Comparison of ENCODE assay signal across 8 cellular contexts in the genomic region with DNA sequence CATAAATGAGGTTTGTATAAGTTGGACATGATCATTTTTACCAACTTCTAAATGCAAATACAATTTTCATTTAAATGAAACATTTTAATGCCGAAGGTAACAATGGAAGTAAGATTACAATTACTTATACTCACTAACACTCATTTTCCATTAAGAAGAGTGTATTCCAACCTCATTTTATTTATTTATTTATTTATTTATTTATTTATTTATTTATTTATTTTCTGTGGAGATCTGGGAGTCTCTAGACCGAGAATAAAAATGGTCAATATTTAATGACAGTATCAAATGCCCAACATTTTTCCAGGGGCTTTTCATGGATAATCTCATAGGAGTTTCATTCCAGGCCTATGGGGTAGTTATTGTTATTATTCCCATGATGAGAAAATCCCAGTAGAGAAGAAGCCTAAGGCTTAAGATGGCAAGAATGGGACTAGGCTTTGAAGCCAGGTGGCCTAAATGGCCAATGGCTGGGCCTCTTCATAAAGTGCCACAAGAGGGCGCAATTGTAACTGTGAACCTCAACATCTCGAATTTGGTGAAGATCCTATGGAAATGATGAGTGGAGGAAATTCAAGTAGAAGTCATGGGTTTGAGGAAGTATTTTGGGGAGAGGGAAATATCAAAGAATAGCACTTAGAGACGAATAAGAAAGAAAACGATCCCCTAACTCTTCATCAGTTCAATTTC. TPM values are rescaled to one million over a fixed set of nuclear protein-coding genes. Genes with fewer than 3 reads are reported as not detected.
A peak's percentile ranks its signal among the peaks of the same experiment; 100 is the strongest.
DNase-seq lines count a peak whose midpoint lies in the region; ATAC-seq and TF ChIP-seq lines count a peak whose summit lies in the region.

No MANE protein-coding gene starts in this region.

- TF ChIP-seq CTCF in right atrium auricular region (IDR thresholded peaks at IDR 0.05) (peak; percentile 30 to 60), PC-3 (conservative IDR thresholded peaks at IDR 0.05; ENCODE audit: low read depth, low read length) (peak; percentile 95), fibroblast of lung (conservative IDR thresholded peaks at IDR 0.05 in 1 of 2, IDR thresholded peaks at IDR 0.05 in 1 of 2; ENCODE audit: low read depth in 1 of 2, low read length in 2 of 2) (peak; percentile 56 to 76)

- ATAC-seq in Right ventricle myocardium inferior (no peak), HG02678 (IDR thresholded peaks at IDR 0.05; ENCODE audit: unreplicated experiment) (peak; percentile 72), PC-3 (peak; percentile 84)

- H3K4me3 ChIP-seq in right atrium auricular region = no peak overlapping the region
- no peak overlapping the region for H3K4me3 ChIP-seq in PC-3 (ENCODE audit: low read length)
- H3K4me3 ChIP-seq in fibroblast of lung (replicated peaks in 1 of 4; ENCODE audit: control extremely low read depth in 1 of 4, insufficient read depth in 1 of 4, low read depth in 3 of 4, low read length in 4 of 4) = no peak overlapping the region

- H4K20me1 ChIP-seq in PC-3 (ENCODE audit: low read length) = no peaks in the 10 kb centered on the region
- H4K20me1 ChIP-seq in fibroblast of lung (ENCODE audit: control insufficient read depth, extremely low read depth, insufficient read depth, low read length) = no peaks in the 10 kb centered on the region

- H3K27me3 ChIP-seq in right atrium auricular region (no peaks in the 10 kb centered on the region), PC-3 (ENCODE audit: low read length) (no peaks in the 10 kb centered on the region), fibroblast of lung (ENCODE audit: control insufficient read depth, insufficient read depth, low read length) (no peaks in the 10 kb centered on the region)

- no TSS peak for BruUV-seq in PC-3 (replicated peaks; lab: Mats Ljungman, UMichigan)

- H3K4me2 ChIP-seq in PC-3 (ENCODE audit: low read length) (no peak overlapping the region), fibroblast of lung (ENCODE audit: extremely low read depth, insufficient read depth, low read length) (no peak overlapping the region)

- no peak overlapping the region for H3K9ac ChIP-seq in PC-3 (ENCODE audit: low read length)
- no peak overlapping the region for H3K9ac ChIP-seq in fibroblast of lung (ENCODE audit: insufficient read depth, low read length)

- no peaks in the 10 kb centered on the region for H3K9me3 ChIP-seq in right atrium auricular region
- no peaks in the 10 kb centered on the region for H3K9me3 ChIP-seq in PC-3 (ENCODE audit: low read length)
- no peaks in the 10 kb centered on the region for H3K9me3 ChIP-seq in fibroblast of lung (ENCODE audit: control insufficient read depth, insufficient read depth, low read depth, low read length)

- H3F3A ChIP-seq in PC-3 (ENCODE audit: low read length, unreplicated experiment) = no peaks in the 10 kb centered on the region

- intact Hi-C loops in Right ventricle myocardium inferior (cut with DNase I) = no loop called here
- intact Hi-C loops in PC-3 (cut with micrococcal nuclease) = loop anchor here (1.0 kb wide), 2 partner anchors 113 to 184 kb away; no protein-coding TSS in a partner anchor

- H3K79me2 ChIP-seq in PC-3 (ENCODE audit: low read length) (no peaks in the 10 kb centered on the region), fibroblast of lung (ENCODE audit: control insufficient read depth, insufficient read depth, low read length) (peaks cover 67% of the 10 kb centered on the region)

- H3K27ac ChIP-seq in right atrium auricular region (no peak overlapping the region), PC-3 (ENCODE audit: low read length) (no peak overlapping the region), fibroblast of lung (ENCODE audit: insufficient read depth, low read length) (no peak overlapping the region)

- POLR2A ChIA-PET in PC-3 (lab: Charles Lee; ENCODE audit: unreplicated experiment) = no interaction called here

- H3K36me3 ChIP-seq in right atrium auricular region (peaks cover 4% of the 10 kb centered on the region), PC-3 (ENCODE audit: low read depth, low read length) (no peaks in the 10 kb centered on the region), fibroblast of lung (ENCODE audit: control insufficient read depth, insufficient read depth, low read length) (peaks cover 7% of the 10 kb centered on the region)

- H3K4me1 ChIP-seq in right atrium auricular region = no peaks in the 10 kb centered on the region
- no peaks in the 10 kb centered on the region for H3K4me1 ChIP-seq in PC-3 (ENCODE audit: insufficient read depth, low read length)
- no peaks in the 10 kb centered on the region for H3K4me1 ChIP-seq in fibroblast of lung (ENCODE audit: control insufficient read depth, extremely low read depth, insufficient read depth, low read length)

- DNase-seq in right atrium auricular region (ENCODE audit: low spot score) (no peak), Right ventricle myocardium inferior (ENCODE audit: missing footprints) (no peak), PC-3 (peak; percentile 82), fibroblast of lung (ENCODE audit: low read depth in 2 of 2) (peak in 1 of 2 donors; percentile 76), NCI-H2029 treated with DMSO at 0.1 percent for 48 hours (lab: John Stamatoyannopoulos, UW) (no peak)
- DNase-seq in stimulated activated CD8-positive, alpha-beta memory T cell treated with anti-CD3 and anti-CD28 coated beads, Interleukin-4, amount 100 ng/mL, for 48 hours = peak; percentile 33
- DNase-seq in effector CD4-positive, alpha-beta T cell = no peak

- CTCF ChIA-PET in PC-3 (lab: Charles Lee) = interaction anchor here (0.6 kb wide), 1 partner anchor 195 kb away, joined by 5 read pairs; no protein-coding TSS in a partner anchor

- no peaks in the 10 kb centered on the region for H3K9me2 ChIP-seq in PC-3 (replicated peaks; ENCODE audit: low read length)

- H2AFZ ChIP-seq in PC-3 (ENCODE audit: low read length) (no peak overlapping the region), fibroblast of lung (ENCODE audit: low read length) (no peak overlapping the region)

RNA-seq across cellular contexts. Expression of a gene that starts 21.3 kb away (rescaled TPM):
- total RNA-seq in right atrium auricular region (10 to 100 TPM; 13.0 to 32.4 TPM), Right ventricle myocardium inferior (4.5 TPM), PC-3 (2014; rRNA removed) (1.3 and 1.8 TPM in 2 replicates), fibroblast of lung (41.1 and 53.7 TPM in 2 replicates)
- 41.8 and 222 TPM in 2 replicates for polyA plus RNA-seq in fibroblast of lung
- polyA plus RNA-seq in fibroblast of lung (2012) = 20.8 and 139 TPM in 2 replicates
- polyA minus RNA-seq in fibroblast of lung (ENCODE audit: low replicate concordance) = 434 and 1,829 TPM in 2 replicates

Comparison
In these comparisons a context has a peak if more than half of its experiments do, and no peak if none do; other contexts are left out.
1. DNase-seq: peak in PC-3 (single experiment) and stimulated activated CD8-positive, alpha-beta memory T cell treated with anti-CD3 and anti-CD28 coated beads, Interleukin-4, amount 100 ng/mL, for 48 hours (single experiment); none in right atrium auricular region (single experiment), Right ventricle myocardium inferior (single experiment), effector CD4-positive, alpha-beta T cell (single experiment) and NCI-H2029 treated with DMSO at 0.1 percent for 48 hours (single experiment).
2. CTCF ChIP-seq: peak in every context shown above with its lines; median percentile 95 in PC-3; 66 in fibroblast of lung; 45 in right atrium auricular region.